ENCODE assay signal across 33 cellular contexts in the genomic region with DNA sequence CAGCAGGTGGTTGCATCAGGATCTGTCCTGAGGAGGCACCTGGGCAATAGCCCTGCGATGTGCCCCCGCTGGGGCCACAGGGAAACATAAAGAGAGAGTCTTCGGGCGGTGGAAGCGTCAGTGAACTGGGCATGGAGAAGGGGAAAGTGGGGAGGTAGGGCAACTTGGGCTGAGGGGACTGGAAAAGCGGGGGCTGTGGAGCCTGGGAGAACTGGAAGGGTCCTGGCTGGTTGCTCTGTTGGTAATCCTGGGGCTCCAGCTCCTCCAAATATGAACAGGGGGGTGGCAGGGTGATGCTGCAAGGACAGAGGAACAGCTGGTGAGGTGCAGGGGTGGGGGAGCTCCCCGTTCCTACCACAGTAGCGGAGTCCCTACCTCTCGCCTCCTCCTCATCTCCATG. TPM values are rescaled to one million over a fixed set of nuclear protein-coding genes. Genes with fewer than 3 reads are reported as not detected.
DNase-seq lines count a peak whose midpoint lies in the region; ATAC-seq, FAIRE-seq and TF ChIP-seq lines count a peak whose summit lies in the region.
"Had no signal": no experiment of that assay in that cellular context is flagged by ENCODE, and none has a peak within 500 bp of the region (broad histone marks: within the 10 kb centered on the region; RNA-seq: fewer than 3 reads in every experiment).

No MANE protein-coding gene starts in this region.

- H3K27me3 ChIP-seq in right atrium auricular region (no peaks in the 10 kb centered on the region), H1 (replicated peaks in 1 of 4; ENCODE audit: control insufficient read depth in 3 of 4, extremely low read depth in 1 of 4, insufficient read depth in 3 of 4, low read length in 3 of 4) (no peaks in the 10 kb centered on the region)
- H3K27me3 ChIP-seq: BLaER1 had no signal

- H3K56ac ChIP-seq in H1 (replicated peaks; ENCODE audit: insufficient read length, low read depth, low read length) = no peak overlapping the region

- H3K79me1 ChIP-seq in H1 (ENCODE audit: low read depth, low read length) = no peaks in the 10 kb centered on the region

- H3K4me1 Mint-ChIP-seq in neural crest cell = no peaks in the 10 kb centered on the region
- H3K4me1 Mint-ChIP-seq in type B pancreatic cell (ENCODE audit: unreplicated experiment) = no peaks in the 10 kb centered on the region
- H3K4me1 Mint-ChIP-seq: CD14-positive monocyte; CD4-positive, alpha-beta memory T cell; CD4-positive, CD25-positive, alpha-beta regulatory T cell; CD8-positive, alpha-beta memory T cell had no signal

- H3K4me3 Mint-ChIP-seq in neural crest cell = no peak overlapping the region
- H3K4me3 Mint-ChIP-seq in type B pancreatic cell = no peak overlapping the region
- H3K4me3 Mint-ChIP-seq: CD14-positive monocyte; CD4-positive, alpha-beta memory T cell; CD4-positive, CD25-positive, alpha-beta regulatory T cell; CD8-positive, alpha-beta memory T cell had no signal

- no peak overlapping the region for H3K14ac ChIP-seq in H1 (ENCODE audit: insufficient read length)

- H3K27ac Mint-ChIP-seq in neural crest cell (ENCODE audit: unreplicated experiment) = peak overlapping the region; percentile 27
- H3K27ac Mint-ChIP-seq in type B pancreatic cell = no peak overlapping the region
- H3K27ac Mint-ChIP-seq: CD4-positive, alpha-beta memory T cell; CD4-positive, CD25-positive, alpha-beta regulatory T cell had no signal

- H3K36me3 Mint-ChIP-seq in neural crest cell (ENCODE audit: low read depth) (no peaks in the 10 kb centered on the region), type B pancreatic cell (no peaks in the 10 kb centered on the region)
- H3K36me3 Mint-ChIP-seq: CD14-positive monocyte; CD4-positive, alpha-beta memory T cell; CD4-positive, CD25-positive, alpha-beta regulatory T cell; CD8-positive, alpha-beta memory T cell had no signal

- peak overlapping the region; percentile 45; the same call in 1 of the 2 replicates for H4K8ac ChIP-seq in H1 (ENCODE audit: extremely low read depth, insufficient read depth, low read length)

- no peak overlapping the region for H2BK12ac ChIP-seq in H1 (ENCODE audit: low read depth, low read length)

- no peak for FAIRE-seq in H1 (lab: Jason Lieb, UNC)
- FAIRE-seq: A204.1, GM12878, GM12892, GM18507 had no signal

- H3K9me3 ChIP-seq in right atrium auricular region (no peaks in the 10 kb centered on the region), H1 (ENCODE audit: insufficient read depth in 2 of 2, low read depth in 1 of 2, low read length in 1 of 2) (no peaks in the 10 kb centered on the region)
- H3K9me3 ChIP-seq: BE2C, BLaER1 had no signal

- ATAC-seq in left ventricle myocardium superior (no peak), HG02870 (IDR thresholded peaks at IDR 0.05; ENCODE audit: unreplicated experiment) (no peak), HG03469 (IDR thresholded peaks at IDR 0.05; ENCODE audit: unreplicated experiment) (no peak)
- ATAC-seq: GM12878 had no signal

- H2BK15ac ChIP-seq in H1 (ENCODE audit: low read length) = no peak overlapping the region

- CTCF ChIA-PET in H1 (lab: Charles Lee; ENCODE audit: partially characterized antibody) = interaction anchor here (0.6 to 1.6 kb wide), 4 partner anchors 10 to 13 kb away, joined by 3 to 7 read pairs (median 4); no protein-coding TSS in a partner anchor

- no peak overlapping the region for H2AK5ac ChIP-seq in H1 (ENCODE audit: low read depth, low read length)

- H3K27ac ChIP-seq in right atrium auricular region (no peak overlapping the region), H1 (ENCODE audit: low read depth, low read length) (no peak overlapping the region)
- H3K27ac ChIP-seq: BLaER1 had no signal

- no peak overlapping the region for H3K4me2 ChIP-seq in H1 (ENCODE audit: insufficient read depth in 1 of 2, low read depth in 2 of 2, low read length in 2 of 2)
- H3K4me2 ChIP-seq: BLaER1 had no signal

- H4K91ac ChIP-seq in H1 (replicated peaks; ENCODE audit: insufficient read length, low read length) = no peak overlapping the region

- no peak for TF ChIP-seq EP300 in H1 (IDR thresholded peaks at IDR 0.05; ENCODE audit: borderline replicate concordance in 1 of 2, low read depth in 2 of 2, low read length in 2 of 2)

- no peak for TF ChIP-seq RAD21 in H1 (IDR thresholded peaks at IDR 0.05 in 1 of 2, conservative IDR thresholded peaks at IDR 0.05 in 1 of 2; ENCODE audit: low read depth in 2 of 2, low read length in 2 of 2)

- no peak for TF ChIP-seq POLR2A in H1 (IDR thresholded peaks at IDR 0.05; ENCODE audit: control extremely low read depth in 1 of 2, low read depth in 2 of 2, low read length in 2 of 2)

- H4K20me1 ChIP-seq in H1 (replicated peaks in 1 of 2; ENCODE audit: control insufficient read depth in 1 of 2, insufficient read depth in 2 of 2, low read length in 2 of 2) = no peaks in the 10 kb centered on the region
- H4K20me1 ChIP-seq: BLaER1 had no signal

- no peaks in the 10 kb centered on the region for H3K27me3 Mint-ChIP-seq in neural crest cell (ENCODE audit: low read depth)
- H3K27me3 Mint-ChIP-seq in type B pancreatic cell = peaks cover 5% of the 10 kb centered on the region

- no peaks in the 10 kb centered on the region for H3K23me2 ChIP-seq in H1 (ENCODE audit: low read depth, low read length)

- intact Hi-C loops in left ventricle myocardium superior (cut with micrococcal nuclease) = no loop called here

- no peaks in the 10 kb centered on the region for H3K79me2 ChIP-seq in H1 (ENCODE audit: control insufficient read depth in 1 of 2, insufficient read depth in 2 of 2, low read length in 2 of 2)

- H3K4me1 ChIP-seq in right atrium auricular region (no peaks in the 10 kb centered on the region), H1 (replicated peaks in 1 of 4; ENCODE audit: control insufficient read depth in 3 of 4, insufficient read depth in 4 of 4, low read length in 3 of 4) (no peaks in the 10 kb centered on the region)
- H3K4me1 ChIP-seq: BE2C, BLaER1 had no signal

- POLR2A ChIA-PET in H1 (lab: Charles Lee; ENCODE audit: partially characterized antibody) = no interaction called here

- H2BK5ac ChIP-seq in H1 (ENCODE audit: low read depth, low read length) = no peak overlapping the region

- DNase-seq in right atrium auricular region (ENCODE audit: low spot score) = peak; percentile 13
- DNase-seq in left ventricle myocardium superior = no peak
- DNase-seq in H1 (ENCODE audit: low read depth in 1 of 2, low spot score in 2 of 2) = peak in 1 of 2 experiments; percentile 34
- no peak for DNase-seq in neural crest cell (ENCODE audit: low read depth, low spot score)
- DNase-seq in type B pancreatic cell (ENCODE audit: extremely low spot score, unreplicated experiment) = peak; percentile 27
- no peak for DNase-seq in kidney glomerular epithelial cell (lab: John Stamatoyannopoulos, UW)
- DNase-seq: 8988T; ACHN; BE2C; C1 segment of cervical spinal cord; CD4-positive, alpha-beta memory T cell; CD4-positive, CD25-positive, alpha-beta regulatory T cell; CD8-positive, alpha-beta memory T cell; COR-L47; DMS 273 treated with DMSO at 0.1 percent for 48 hours; DMS153; DMS53; DMS79; DND-41; EL; GDM1 had no signal

- no peak overlapping the region for H4K5ac ChIP-seq in H1 (ENCODE audit: insufficient read length, low read depth, low read length)

- WGBS in H1 (ENCODE audit: extremely low coverage in 1 of 2, insufficient coverage in 1 of 2, insufficient read length in 1 of 2, insufficient replicate concordance in 2 of 2, low coverage in 1 of 2, low lambda C conversion rate in 2 of 2, missing lambda C conversion rate in 1 of 2), 2 experiments = 91% methylated on average over 9 of the region's 9 CpGs; no CpG with 5 or more reads in 1 of the 2 experiments

- no peak overlapping the region for H3K9ac ChIP-seq in H1 (replicated peaks in 1 of 4; ENCODE audit: extremely low read depth in 1 of 4, low read depth in 3 of 4, low read length in 3 of 4)
- H3K9ac ChIP-seq: BLaER1 had no signal

- no peak overlapping the region for H3K4me3 ChIP-seq in right atrium auricular region
- H3K4me3 ChIP-seq in H1 (ENCODE audit: extremely low read depth in 1 of 4, insufficient read depth in 2 of 4, low read depth in 3 of 4, low read length in 4 of 4) = no peak overlapping the region
- H3K4me3 ChIP-seq: BLaER1, GM12878 had no signal

- H2AFZ ChIP-seq in H1 (ENCODE audit: low read length) = no peak overlapping the region

- no peak overlapping the region for H2BK20ac ChIP-seq in H1 (ENCODE audit: low read length)

- no peak overlapping the region for H3K23ac ChIP-seq in H1 (ENCODE audit: insufficient read length)

- H2BK120ac ChIP-seq in H1 (replicated peaks; ENCODE audit: low read depth, low read length) = no peak overlapping the region

- H3K18ac ChIP-seq in H1 (ENCODE audit: extremely low read depth, low read length) = no peak overlapping the region

- H3K4ac ChIP-seq in H1 (replicated peaks; ENCODE audit: insufficient read length, low read depth, low read length) = no peak overlapping the region

- TF ChIP-seq CTCF in right atrium auricular region (IDR thresholded peaks at IDR 0.05) = no peak
- TF ChIP-seq CTCF in H1 (IDR thresholded peaks at IDR 0.05; ENCODE audit: control extremely low read depth in 1 of 3, insufficient read depth in 1 of 3, low read depth in 1 of 3, low read length in 3 of 3) = no peak
- no peak for TF ChIP-seq CTCF in neural crest cell (conservative IDR thresholded peaks at IDR 0.05)
- no peak for TF ChIP-seq CTCF in type B pancreatic cell (conservative IDR thresholded peaks at IDR 0.05)

- no peaks in the 10 kb centered on the region for H3K9me3 Mint-ChIP-seq in neural crest cell
- no peaks in the 10 kb centered on the region for H3K9me3 Mint-ChIP-seq in type B pancreatic cell
- H3K9me3 Mint-ChIP-seq: CD14-positive monocyte; CD4-positive, alpha-beta memory T cell; CD4-positive, CD25-positive, alpha-beta regulatory T cell; CD8-positive, alpha-beta memory T cell had no signal

- no peaks in the 10 kb centered on the region for H3K36me3 ChIP-seq in right atrium auricular region
- no peaks in the 10 kb centered on the region for H3K36me3 ChIP-seq in H1 (ENCODE audit: control insufficient read depth in 2 of 4, insufficient read depth in 4 of 4, low read length in 3 of 4)
- H3K36me3 ChIP-seq: BE2C, BLaER1 had no signal

RNA-seq across cellular contexts. Expression of a gene that starts 5.2 kb away (rescaled TPM):
- not detected for total RNA-seq in right atrium auricular region
- total RNA-seq in left ventricle myocardium superior = not detected
- not detected in 2 replicates for total RNA-seq in H1 (2021; fragmentation: NEBNext Ultra II Directional; extraction: Animal tissue kit (Norgen Biotek cat#: 25700))
- not detected in 2 replicates for polyA plus RNA-seq in H1 (2011; rRNA removed)
- polyA plus RNA-seq in H1 (2011; cell fraction: cytosol; rRNA removed) = not detected
- polyA plus RNA-seq in H1 (2011; cell fraction: nucleus; rRNA removed) = not detected
- polyA plus RNA-seq in H1 (2012, experiment 1 of 2) = not detected in 4 replicates
- not detected for polyA plus RNA-seq in H1 (2012, experiment 2 of 2)
- not detected for polyA plus RNA-seq in H1 (2013, experiment 1 of 2)
- polyA plus RNA-seq in H1 (2013, experiment 2 of 2) = not detected
- not detected in 2 replicates for polyA minus RNA-seq in H1 (2011; rRNA and poly(A)+ RNA removed)
- polyA minus RNA-seq in H1 (2011; cell fraction: cytosol; rRNA and poly(A)+ RNA removed) = not detected
- not detected for polyA minus RNA-seq in H1 (2011; cell fraction: nucleus; rRNA and poly(A)+ RNA removed)
- total RNA-seq in neural crest cell = not detected in 2 replicates
- total RNA-seq in type B pancreatic cell (ENCODE audit: low replicate concordance) = not detected in 2 replicates
- total RNA-seq: A673; CD4-positive, alpha-beta memory T cell; CD4-positive, CD25-positive, alpha-beta regulatory T cell; CD8-positive, alpha-beta memory T cell; Daoy; G401; GM12878 had no signal
- polyA plus RNA-seq: AG04450; CD14-positive monocyte; CD4-positive, alpha-beta memory T cell; CD4-positive, CD25-positive, alpha-beta regulatory T cell; CD8-positive, alpha-beta memory T cell; GM12878 had no signal

RNA-seq across cellular contexts. Expression of a gene that starts 43.1 kb away (rescaled TPM):
- total RNA-seq in right atrium auricular region (1 to 10 TPM; 4.7 to 5.0 TPM), left ventricle myocardium superior (1.7 TPM), neural crest cell (2.4 and 2.7 TPM in 2 replicates), type B pancreatic cell (ENCODE audit: low replicate concordance) (17.2 and 51.2 TPM in 2 replicates)
- 32.7 and 34.6 TPM in 2 replicates for total RNA-seq in H1 (2021; fragmentation: NEBNext Ultra II Directional; extraction: Animal tissue kit (Norgen Biotek cat#: 25700))
- polyA plus RNA-seq in H1 (2011; rRNA removed) = 12.8 and 22.2 TPM in 2 replicates
- polyA plus RNA-seq in H1 (2011; cell fraction: cytosol; rRNA removed) = 15.8 TPM
- polyA plus RNA-seq in H1 (2011; cell fraction: nucleus; rRNA removed) = 34.4 TPM
- 14.2 to 19.3 TPM (median 16.3 TPM) in 4 replicates for polyA plus RNA-seq in H1 (2012, experiment 1 of 2)
- polyA plus RNA-seq in H1 (2012, experiment 2 of 2) = 11.5 TPM
- 25.1 TPM for polyA plus RNA-seq in H1 (2013, experiment 1 of 2)
- polyA plus RNA-seq in H1 (2013, experiment 2 of 2) = 21.8 TPM
- 37.9 and 46.2 TPM in 2 replicates for polyA minus RNA-seq in H1 (2011; rRNA and poly(A)+ RNA removed)
- polyA minus RNA-seq in H1 (2011; cell fraction: cytosol; rRNA and poly(A)+ RNA removed) = 18.1 TPM
- 41.4 TPM for polyA minus RNA-seq in H1 (2011; cell fraction: nucleus; rRNA and poly(A)+ RNA removed)
- total RNA-seq: G401 had no signal

Comparison
In these comparisons a context has a peak if more than half of its experiments do, and no peak if none do; other contexts are left out.
1. DNase-seq: peak in right atrium auricular region (single experiment) and type B pancreatic cell (single experiment); none in left ventricle myocardium superior (single experiment), neural crest cell (single experiment) and kidney glomerular epithelial cell (single experiment).